14 cellular contexts compared by ENCODE assay signal in the genomic region with DNA sequence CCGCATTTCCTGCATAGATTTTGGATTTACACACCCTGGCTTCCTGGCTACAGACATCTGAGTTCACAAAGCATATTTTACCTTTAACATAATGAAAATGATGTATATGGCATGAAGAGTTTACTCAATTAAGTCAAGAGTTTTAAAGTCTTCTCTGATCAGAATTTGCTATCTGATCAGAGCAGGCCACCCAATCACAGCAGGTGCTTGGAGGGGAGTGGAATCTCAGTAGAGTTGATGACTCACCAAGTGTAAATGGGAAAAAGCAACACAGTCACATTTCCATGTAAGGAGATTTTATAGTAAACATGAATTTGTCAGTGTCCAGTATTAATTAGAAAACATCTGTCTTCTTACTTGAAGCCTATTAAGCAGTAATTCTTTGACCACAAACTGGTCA. TPM values are rescaled to one million over a fixed set of nuclear protein-coding genes. Genes with fewer than 3 reads are reported as not detected.
DNase-seq lines count a peak whose midpoint lies in the region; ATAC-seq and TF ChIP-seq lines count a peak whose summit lies in the region.
"Had no signal": no experiment of that assay in that cellular context is flagged by ENCODE, and none has a peak within 500 bp of the region (broad histone marks: within the 10 kb centered on the region; RNA-seq: fewer than 3 reads in every experiment).

No MANE protein-coding gene starts in this region.

- no peaks in the 10 kb centered on the region for H3K9me3 ChIP-seq in uterus
- H3K9me3 ChIP-seq: heart right ventricle had no signal

- no peaks in the 10 kb centered on the region for H3K4me1 ChIP-seq in uterus

- peak overlapping the region; percentile 72 for H3K27ac Mint-ChIP-seq in mesothelial cell of epicardium

- DNase-seq in EH (ENCODE audit: low read depth) (peak; percentile 72), M059J (ENCODE audit: low read depth) (peak; percentile 60), amniotic epithelial cell (ENCODE audit: low read depth) (peak; percentile 42), mesothelial cell of epicardium (ENCODE audit: low spot score in 2 of 2, unreplicated experiment in 2 of 2) (no peak), uterus (no peak), DMS114 treated with DMSO at 0.1 percent for 48 hours (lab: John Stamatoyannopoulos, UW; ENCODE audit: unreplicated experiment) (no peak)
- DNase-seq: activated CD4-positive, CD25-positive, alpha-beta regulatory T cell; effector memory CD8-positive, alpha-beta T cell; heart right ventricle; Right ventricle myocardium superior had no signal

- H3K4me1 Mint-ChIP-seq in mesothelial cell of epicardium: peaks cover 9% of the 10 kb centered on the region

- intact Hi-C loops in uterus (cut with DNase I; ENCODE audit: low total_unique reads): no loop called here

- no peak overlapping the region for H3K4me3 Mint-ChIP-seq in mesothelial cell of epicardium
- H3K4me3 Mint-ChIP-seq: effector memory CD8-positive, alpha-beta T cell had no signal

- H3K27me3 Mint-ChIP-seq in mesothelial cell of epicardium (ENCODE audit: low read depth): no peaks in the 10 kb centered on the region
- H3K27me3 Mint-ChIP-seq: effector memory CD8-positive, alpha-beta T cell; progenitor cell of endocrine pancreas had no signal

- peak overlapping the region in 1 of 2 donors; percentile 41 for H3K27ac ChIP-seq in uterus
- H3K27ac ChIP-seq: KMS-11 had no signal

- TF ChIP-seq POLR2A in uterus (IDR thresholded peaks at IDR 0.05): no peak

- H3K9me3 Mint-ChIP-seq in mesothelial cell of epicardium: no peaks in the 10 kb centered on the region
- H3K9me3 Mint-ChIP-seq: effector memory CD8-positive, alpha-beta T cell had no signal

- no peak for ATAC-seq in HG02852 (IDR thresholded peaks at IDR 0.05; ENCODE audit: unreplicated experiment)
- ATAC-seq: effector memory CD8-positive, alpha-beta T cell had no signal

- H3K4me3 ChIP-seq in uterus: no peak overlapping the region
- H3K4me3 ChIP-seq: heart right ventricle, lung had no signal

- H3K36me3 Mint-ChIP-seq in mesothelial cell of epicardium: peaks cover 28% of the 10 kb centered on the region

- H3K27me3 ChIP-seq in uterus: no peaks in the 10 kb centered on the region
- H3K27me3 ChIP-seq: heart right ventricle had no signal

- TF ChIP-seq CTCF in mesothelial cell of epicardium (IDR thresholded peaks at IDR 0.05; ENCODE audit: unreplicated experiment) (no peak), uterus (IDR thresholded peaks at IDR 0.05) (no peak)

- H3K36me3 ChIP-seq in uterus: no peaks in the 10 kb centered on the region

RNA-seq across cellular contexts. Expression of gene MESD, which starts 10.9 kb away (rescaled TPM):
- 21.3 and 32.9 TPM in 2 replicates for total RNA-seq in M059J (2014; rRNA removed; shearing (Covaris generic))
- total RNA-seq in mesothelial cell of epicardium (33.6 to 35.2 TPM (median 34.9 TPM) in 3 replicates), uterus (10 to 100 TPM; 23.6 to 48.7 (median 27.7) TPM)

RNA-seq across cellular contexts. Expression of gene TLNRD1, which starts 22.0 kb away (rescaled TPM):
- 4.4 and 9.0 TPM in 2 replicates for total RNA-seq in M059J (2014; rRNA removed; shearing (Covaris generic))
- total RNA-seq in mesothelial cell of epicardium (12.3 to 13.3 TPM (median 13.0 TPM) in 3 replicates), uterus (10 to 100 TPM; 10.1 to 22.4 (median 17.8) TPM)

Comparison
In these comparisons a context has a peak if more than half of its experiments do, and no peak if none do; other contexts are left out.
1. DNase-seq: peak in EH (single experiment), M059J (single experiment) and amniotic epithelial cell (single experiment); none in mesothelial cell of epicardium (0 of 2), uterus (0 of 2) and DMS114 treated with DMSO at 0.1 percent for 48 hours (single experiment).